16 cellular contexts compared by ENCODE assay signal in the genomic region with DNA sequence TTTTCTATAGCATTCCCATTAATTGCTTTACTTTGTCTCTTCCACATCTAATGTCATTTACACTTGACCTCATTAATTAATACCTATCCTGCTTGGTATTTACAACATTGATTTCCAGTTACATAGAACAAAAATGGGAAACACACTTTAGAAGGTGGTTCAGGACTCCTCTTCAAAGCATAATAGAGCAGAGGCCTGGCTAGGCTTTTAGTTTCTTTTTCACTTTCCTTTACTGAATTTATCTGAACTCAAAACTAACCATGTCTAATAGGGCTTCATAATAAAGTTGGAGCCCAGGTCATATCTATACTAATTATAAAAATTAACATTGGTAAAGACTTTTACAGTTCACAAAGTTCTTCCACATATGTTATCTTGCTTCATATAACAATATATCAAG.
DNase-seq lines count a peak whose midpoint lies in the region; ATAC-seq and TF ChIP-seq lines count a peak whose summit lies in the region.
"Had no signal": no experiment of that assay in that cellular context is flagged by ENCODE, and none has a peak within 500 bp of the region (broad histone marks: within the 10 kb centered on the region; RNA-seq: fewer than 3 reads in every experiment).

No MANE protein-coding gene starts in this region.

- H3K27me3 ChIP-seq in MM.1S (replicated peaks; ENCODE audit: insufficient read depth, low read length): no peaks in the 10 kb centered on the region
- H3K27me3 ChIP-seq: BE2C had no signal

- H3K79me2 ChIP-seq in MM.1S (ENCODE audit: low read length): no peaks in the 10 kb centered on the region

- H3K27ac ChIP-seq in MM.1S (ENCODE audit: low read length): peak overlapping the region; percentile 30; the same call in 1 of the 2 replicates
- H3K27ac ChIP-seq: A549, C4-2B, HL-60 had no signal

- peaks cover 4% of the 10 kb centered on the region; the same call in 1 of the 2 replicates for H3K4me1 ChIP-seq in MM.1S (ENCODE audit: low read length)
- no peaks in the 10 kb centered on the region for H3K4me1 ChIP-seq in mucosa of descending colon (ENCODE audit: low read depth)
- H3K4me1 ChIP-seq: A549, BE2C had no signal

- intact Hi-C loops in mucosa of descending colon (cut with DNase I, micrococcal nuclease): no loop called here

- H3K9me2 ChIP-seq in MM.1S (replicated peaks; ENCODE audit: insufficient read depth, low read length): no peaks in the 10 kb centered on the region

- H3K9ac ChIP-seq in MM.1S (ENCODE audit: low read length): no peak overlapping the region

- TF ChIP-seq CTCF in MM.1S (IDR thresholded peaks at IDR 0.05; ENCODE audit: low read length): no peak
- no peak for TF ChIP-seq CTCF in mucosa of descending colon (IDR thresholded peaks at IDR 0.05)

- H3K4me3 ChIP-seq in MM.1S (ENCODE audit: low read length) (no peak overlapping the region), mucosa of descending colon (no peak overlapping the region)
- H3K4me3 ChIP-seq: A549, K562 had no signal

- peak overlapping the region; percentile 65 for H2AFZ ChIP-seq in MM.1S (ENCODE audit: low read length)

- H3K36me3 ChIP-seq in MM.1S (replicated peaks; ENCODE audit: insufficient read depth, low read length) (no peaks in the 10 kb centered on the region), mucosa of descending colon (ENCODE audit: low read depth) (no peaks in the 10 kb centered on the region)
- H3K36me3 ChIP-seq: BE2C had no signal

- H3K4me2 ChIP-seq in MM.1S (ENCODE audit: low read depth, low read length): peak overlapping the region; percentile 42; the same call in 1 of the 2 replicates
- H3K4me2 ChIP-seq: A549 had no signal

- H3K9me3 ChIP-seq in MM.1S (replicated peaks; ENCODE audit: insufficient read depth, low read length) (no peaks in the 10 kb centered on the region), mucosa of descending colon (no peaks in the 10 kb centered on the region)
- H3K9me3 ChIP-seq: A549, BE2C had no signal

- no peaks in the 10 kb centered on the region for H4K20me1 ChIP-seq in MM.1S (ENCODE audit: insufficient read depth, low read length)

- no peaks in the 10 kb centered on the region for H3F3A ChIP-seq in MM.1S (ENCODE audit: insufficient read depth, low read length)

- ATAC-seq in GM19351 (IDR thresholded peaks at IDR 0.05; ENCODE audit: unreplicated experiment) (peak; percentile 41), HG02798 (IDR thresholded peaks at IDR 0.05; ENCODE audit: poor library complexity, unreplicated experiment) (peak; percentile 46), mucosa of descending colon (no peak)
- ATAC-seq: A549, K562 had no signal

- DNase-seq in MM.1S (peak; percentile 70), inferior parietal cortex (ENCODE audit: extremely low spot score) (no peak), mucosa of descending colon (no peak), SW 1271 (lab: John Stamatoyannopoulos, UW) (no peak)
- DNase-seq: BE2C; CD4-positive, alpha-beta memory T cell; DMS79; EL; GOT3; H9 had no signal
